Comparison of ENCODE assay signal across 15 cellular contexts in the genomic region with DNA sequence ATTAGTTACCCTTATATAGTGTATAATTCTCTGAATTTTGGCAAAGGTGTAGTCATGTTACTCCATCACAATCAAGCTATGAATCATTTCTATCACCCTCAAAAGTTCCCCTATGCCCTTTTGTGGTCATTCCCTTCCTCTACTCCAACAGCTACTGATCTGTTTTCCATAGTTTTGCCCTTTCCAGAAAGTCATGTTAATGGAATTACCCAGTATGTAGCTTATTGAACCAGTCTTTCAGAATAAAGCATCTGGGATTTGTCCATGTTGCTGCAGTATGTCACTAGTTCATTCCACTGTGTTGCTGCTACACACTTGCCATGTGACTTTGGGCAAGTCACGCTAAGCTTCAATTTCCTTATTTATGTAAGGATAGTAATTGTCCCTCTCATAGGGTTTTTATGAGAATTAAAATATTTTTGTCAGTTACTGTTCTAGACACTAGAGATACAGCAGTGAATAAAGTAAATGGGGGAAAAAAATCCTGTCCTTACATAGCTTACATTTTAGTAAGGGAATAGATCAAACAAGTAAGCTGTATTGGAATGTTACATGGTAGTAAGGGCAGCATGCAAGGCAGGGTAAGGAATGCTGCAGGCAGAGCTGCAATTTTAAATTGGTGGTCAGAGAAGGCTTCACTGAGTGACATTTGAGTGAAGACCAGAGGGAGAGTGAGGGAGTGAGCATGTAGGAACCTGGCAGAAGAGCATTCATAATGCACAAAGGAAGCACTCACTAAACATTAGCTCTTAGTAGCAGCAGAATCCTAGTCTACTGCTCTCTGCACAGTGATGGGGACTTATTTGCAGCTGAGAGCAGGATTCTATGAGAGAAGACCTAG.
DNase-seq lines count a peak whose midpoint lies in the region; ATAC-seq and TF ChIP-seq lines count a peak whose summit lies in the region.
"Had no signal": no experiment of that assay in that cellular context is flagged by ENCODE, and none has a peak within 500 bp of the region (broad histone marks: within the 10 kb centered on the region; RNA-seq: fewer than 3 reads in every experiment).

No MANE protein-coding gene starts in this region.

- H2AFZ ChIP-seq in IMR-90 (replicated peaks; ENCODE audit: low read length, poor library complexity), result peak overlapping the region; percentile 44
- no peak overlapping the region for H2AFZ ChIP-seq in mesenchymal stem cell (ENCODE audit: low read depth, low read length)
- no peak overlapping the region for H2AFZ ChIP-seq in H9 (ENCODE audit: low read length)

- no peaks in the 10 kb centered on the region for H3K79me2 ChIP-seq in H9 (ENCODE audit: insufficient read depth, low read length)

- no peak for TF ChIP-seq RAD21 in IMR-90 (IDR thresholded peaks at IDR 0.05; ENCODE audit: low read length)

- H3K4me2 ChIP-seq in IMR-90 (ENCODE audit: low read depth, low read length) (peak overlapping the region; percentile 43), mesenchymal stem cell (ENCODE audit: low read length, poor library complexity, severe bottlenecking) (no peak overlapping the region), H9 (ENCODE audit: insufficient read depth, insufficient read length, low read length) (no peak overlapping the region)
- H3K4me2 ChIP-seq: BLaER1 treated with 17β-estradiol and CSF1 and Interleukin-3, amounts not matched to agents 10 nM and 100 nM had no signal

- no peak overlapping the region for H3K27ac Mint-ChIP-seq in H9
- H3K27ac Mint-ChIP-seq: brain had no signal

- no CpG with 5 or more reads among the region's 1 CpG for WGBS in IMR-90 (ENCODE audit: extremely low coverage in 2 of 2, insufficient read length in 1 of 2), 2 experiments
- no CpG with 5 or more reads among the region's 1 CpG for WGBS in mesenchymal stem cell
- WGBS in H9 (ENCODE audit: extremely low coverage, insufficient read length, low lambda C conversion rate), result no CpG with 5 or more reads among the region's 1 CpG

- H3K4ac ChIP-seq in IMR-90 (ENCODE audit: low read depth, low read length), result peak overlapping the region; percentile 51
- no peak overlapping the region for H3K4ac ChIP-seq in mesenchymal stem cell (ENCODE audit: low read depth in 1 of 2, low read length in 2 of 2)
- H3K4ac ChIP-seq in H9 (ENCODE audit: low read depth, low read length), result no peak overlapping the region

- TF ChIP-seq CTCF in IMR-90 (conservative IDR thresholded peaks at IDR 0.05; ENCODE audit: low read depth, low read length), result no peak
- no peak for TF ChIP-seq CTCF in H9 (conservative IDR thresholded peaks at IDR 0.05)
- TF ChIP-seq CTCF in breast epithelium (IDR thresholded peaks at IDR 0.05), result no peak

- H2BK5ac ChIP-seq in IMR-90 (ENCODE audit: low read depth, low read length, poor library complexity, severe bottlenecking), result peak overlapping the region; percentile 85
- H2BK5ac ChIP-seq in mesenchymal stem cell (ENCODE audit: low read depth, low read length, poor library complexity, severe bottlenecking), result no peak overlapping the region
- H2BK5ac ChIP-seq in H9 (ENCODE audit: insufficient read length, low read length), result no peak overlapping the region

- H2BK20ac ChIP-seq in IMR-90 (ENCODE audit: low read depth, low read length) (peak overlapping the region; percentile 82), H9 (ENCODE audit: low read depth, low read length, poor library complexity, severe bottlenecking) (no peak overlapping the region)

- no peak overlapping the region for H3T11ph ChIP-seq in H9 (ENCODE audit: low read length)

- H3K18ac ChIP-seq in IMR-90 (ENCODE audit: low read depth, low read length), result peak overlapping the region; percentile 71
- no peak overlapping the region for H3K18ac ChIP-seq in mesenchymal stem cell (ENCODE audit: low read depth in 1 of 2, low read length in 2 of 2)
- no peak overlapping the region for H3K18ac ChIP-seq in H9 (ENCODE audit: insufficient read length, low read depth, low read length)

- BruUV-seq in IMR-90 (replicated peaks; lab: Mats Ljungman, UMichigan), result no TSS peak

- H3K4me3 ChIP-seq in IMR-90 (ENCODE audit: insufficient read depth, low read depth, low read length), result no peak overlapping the region
- H3K4me3 ChIP-seq in mesenchymal stem cell (ENCODE audit: insufficient read depth in 1 of 2, low read depth in 1 of 2, low read length in 2 of 2), result no peak overlapping the region
- H3K4me3 ChIP-seq in breast epithelium, result no peak overlapping the region
- H3K4me3 ChIP-seq: BLaER1 treated with 17β-estradiol and CSF1 and Interleukin-3, amounts not matched to agents 10 nM and 100 nM; K562 had no signal

- H3K9me3 Mint-ChIP-seq in H9, result no peaks in the 10 kb centered on the region

- in situ Hi-C loops in IMR-90 (cut with MboI; ENCODE audit: low sequenced_read_pairs), result no loop called here

- POLR2A ChIA-PET in IMR-90 (lab: Charles Lee; ENCODE audit: unreplicated experiment), result interaction anchor here (0.6 kb wide), 1 partner anchor 120 kb away, joined by 15 read pairs; no protein-coding TSS in a partner anchor

- ATAC-seq in IMR-90 (ENCODE audit: low read depth) (peak; percentile 87), HG03378 (IDR thresholded peaks at IDR 0.05; ENCODE audit: unreplicated experiment) (no peak)
- ATAC-seq: K562 had no signal

- H3K14ac ChIP-seq in IMR-90 (replicated peaks; ENCODE audit: low read depth, low read length), result peak overlapping the region; percentile 66
- no peak overlapping the region for H3K14ac ChIP-seq in mesenchymal stem cell (ENCODE audit: low read length in 2 of 2)
- H3K14ac ChIP-seq in H9 (ENCODE audit: insufficient read depth, low read length), result no peak overlapping the region

- peaks cover 12% of the 10 kb centered on the region for H3K9me1 ChIP-seq in IMR-90 (ENCODE audit: insufficient read depth, low read length)

- H2BK15ac ChIP-seq in IMR-90 (ENCODE audit: low read depth, low read length) (peak overlapping the region; percentile 27; the same call in 2 of the 3 replicates), mesenchymal stem cell (ENCODE audit: low read depth, poor library complexity, severe bottlenecking) (no peak overlapping the region), H9 (ENCODE audit: low read depth, low read length) (no peak overlapping the region)

- H3K36me3 ChIP-seq in IMR-90 (ENCODE audit: control insufficient read depth, insufficient read depth, low read length), result no peaks in the 10 kb centered on the region
- H3K36me3 ChIP-seq in mesenchymal stem cell (ENCODE audit: control insufficient read depth in 1 of 2, insufficient read depth in 2 of 2, low read depth in 1 of 2, low read length in 2 of 2), result no peaks in the 10 kb centered on the region
- H3K36me3 ChIP-seq in breast epithelium, result no peaks in the 10 kb centered on the region
- H3K36me3 ChIP-seq: BLaER1 treated with 17β-estradiol and CSF1 and Interleukin-3, amounts not matched to agents 10 nM and 100 nM; WERI-Rb-1 had no signal

- H3K27me3 ChIP-seq in IMR-90 (ENCODE audit: control insufficient read depth, insufficient read depth, low read length), result no peaks in the 10 kb centered on the region
- H3K27me3 ChIP-seq in mesenchymal stem cell (ENCODE audit: control insufficient read depth in 1 of 2, insufficient read depth in 1 of 2, low read length in 2 of 2), result no peaks in the 10 kb centered on the region
- no peaks in the 10 kb centered on the region for H3K27me3 ChIP-seq in H9 (ENCODE audit: insufficient read depth, low read length)
- no peaks in the 10 kb centered on the region for H3K27me3 ChIP-seq in breast epithelium
- H3K27me3 ChIP-seq: BLaER1 treated with 17β-estradiol and CSF1 and Interleukin-3, amounts not matched to agents 10 nM and 100 nM had no signal

- H4K5ac ChIP-seq in IMR-90 (ENCODE audit: low read depth, low read length), result peak overlapping the region; percentile 29; the same call in 1 of the 2 replicates
- no peak overlapping the region for H4K5ac ChIP-seq in H9 (ENCODE audit: insufficient read length, low read depth, low read length)

- TF ChIP-seq POLR2A in IMR-90 (IDR thresholded peaks at IDR 0.05; ENCODE audit: low read depth, low read length) (no peak), breast epithelium (IDR thresholded peaks at IDR 0.05) (no peak)

- peak overlapping the region; percentile 22 to 73; a peak in 2 of 4 replicates for H4K8ac ChIP-seq in IMR-90 (ENCODE audit: low read depth in 2 of 2, low read length in 2 of 2)
- H4K8ac ChIP-seq in mesenchymal stem cell (ENCODE audit: low read length), result no peak overlapping the region
- no peak overlapping the region for H4K8ac ChIP-seq in H9 (replicated peaks; ENCODE audit: insufficient read length, low read depth, low read length)

- dilution Hi-C loops in IMR-90 (cut with HindIII; ENCODE audit: low sequenced_read_pairs, unreplicated experiment), result no loop called here

- peak overlapping the region; percentile 81 for H2BK120ac ChIP-seq in IMR-90 (ENCODE audit: low read depth, low read length)
- no peak overlapping the region for H2BK120ac ChIP-seq in mesenchymal stem cell (ENCODE audit: low read depth, low read length)
- no peak overlapping the region for H2BK120ac ChIP-seq in H9 (ENCODE audit: low read depth, low read length, poor library complexity, severe bottlenecking)

- peaks cover 1 to 2% of the 10 kb centered on the region in 2 experiments for H3K4me1 Mint-ChIP-seq in H9

- H3K4me3 Mint-ChIP-seq in H9, result no peak overlapping the region
- H3K4me3 Mint-ChIP-seq: brain had no signal

- H3K56ac ChIP-seq in IMR-90 (ENCODE audit: extremely low read depth, insufficient read depth, low read length) (peak overlapping the region; percentile 63; the same call in 1 of the 2 replicates), H9 (ENCODE audit: insufficient read length, low read depth, low read length) (no peak overlapping the region)

- H3K9ac ChIP-seq in IMR-90 (ENCODE audit: low read depth, low read length) (0 out of 2 replicates have a peak overlapping the region, but pooled peaks have one; percentile 36), mesenchymal stem cell (ENCODE audit: low read length) (peak overlapping the region; percentile 18), H9 (ENCODE audit: extremely low read depth, insufficient read length, low read length) (no peak overlapping the region)
- H3K9ac ChIP-seq: BLaER1 treated with 17β-estradiol and CSF1 and Interleukin-3, amounts not matched to agents 10 nM and 100 nM had no signal

- H4K91ac ChIP-seq in IMR-90 (ENCODE audit: insufficient read depth, low read depth, low read length), result peak overlapping the region; percentile 47; the same call in 1 of the 2 replicates
- H4K91ac ChIP-seq in mesenchymal stem cell (ENCODE audit: low read length), result no peak overlapping the region
- H4K91ac ChIP-seq in H9 (ENCODE audit: insufficient read length, low read depth, low read length), result no peak overlapping the region

- peaks cover 20% of the 10 kb centered on the region for H3K27me3 Mint-ChIP-seq in H9 (ENCODE audit: low read depth)
- H3K27me3 Mint-ChIP-seq: brain had no signal

- no peaks in the 10 kb centered on the region for H3K36me3 Mint-ChIP-seq in H9 (ENCODE audit: insufficient read depth in 1 of 3, low read depth in 3 of 3)
- H3K36me3 Mint-ChIP-seq: brain had no signal

- H2BK12ac ChIP-seq in mesenchymal stem cell (ENCODE audit: low read length in 2 of 2), result no peak overlapping the region
- H2BK12ac ChIP-seq in H9 (ENCODE audit: insufficient read length, low read depth, low read length), result no peak overlapping the region

- peak; percentile 62 for DNase-seq in AG08395 (ENCODE audit: low spot score)
- peak; percentile 92 for DNase-seq in IMR-90
- DNase-seq in epidermal melanocyte (ENCODE audit: insufficient read length, low spot score), result peak; percentile 46
- DNase-seq in mesenchymal stem cell, result peak; percentile 94
- no peak for DNase-seq in H9
- no peak for DNase-seq in activated naive CD4-positive, alpha-beta T cell treated with anti-CD3 and anti-CD28 coated beads, Interleukin-2, amount 50 U/mL, for 16 hours
- DNase-seq in breast epithelium (ENCODE audit: low spot score in 2 of 2), result no peak
- DNase-seq: NCI-H1694, NCI-H748 treated with DMSO at 0.1 percent for 48 hours, SHP77, WERI-Rb-1 had no signal

- H3K23ac ChIP-seq in IMR-90 (ENCODE audit: low read depth, low read length) (peak overlapping the region; percentile 55; the same call in 1 of the 2 replicates), mesenchymal stem cell (ENCODE audit: low read length in 2 of 2) (no peak overlapping the region), H9 (ENCODE audit: insufficient read length, low read depth, low read length) (no peak overlapping the region)

- CTCF ChIA-PET in IMR-90 (lab: Yijun Ruan, JAX), result interaction anchor here (0.6 to 1.7 kb wide), 4 partner anchors 65 to 130 kb away, joined by 3 to 4 read pairs (median 3); no protein-coding TSS in a partner anchor

- H3K27ac ChIP-seq in IMR-90 (ENCODE audit: insufficient read depth, low read length), result peak overlapping the region; percentile 60; the same call in 1 of the 2 replicates
- peak overlapping the region; percentile 60 for H3K27ac ChIP-seq in mesenchymal stem cell (ENCODE audit: low read length, poor library complexity, severe bottlenecking)
- no peak overlapping the region for H3K27ac ChIP-seq in H9 (ENCODE audit: insufficient read length, low read depth, low read length)
- H3K27ac ChIP-seq in breast epithelium, result no peak overlapping the region
- H3K27ac ChIP-seq: BLaER1 treated with 17β-estradiol and CSF1 and Interleukin-3, amounts not matched to agents 10 nM and 100 nM; WERI-Rb-1 had no signal

- H4K20me1 ChIP-seq in IMR-90 (ENCODE audit: insufficient read depth, low read length), result no peaks in the 10 kb centered on the region; the same call in 1 of the 2 replicates
- no peaks in the 10 kb centered on the region for H4K20me1 ChIP-seq in H9 (ENCODE audit: control insufficient read depth, insufficient read depth, insufficient read length)
- H4K20me1 ChIP-seq: BLaER1 treated with 17β-estradiol and CSF1 and Interleukin-3, amounts not matched to agents 10 nM and 100 nM had no signal

- H3K4me1 ChIP-seq in IMR-90 (ENCODE audit: control insufficient read depth, insufficient read depth, low read length), result peaks cover 8% of the 10 kb centered on the region
- H3K4me1 ChIP-seq in mesenchymal stem cell (ENCODE audit: control insufficient read depth, insufficient read depth, low read depth, low read length), result peaks cover 1% of the 10 kb centered on the region
- H3K4me1 ChIP-seq in H9 (ENCODE audit: insufficient read depth, low read length), result no peaks in the 10 kb centered on the region
- peaks cover 0 to 1% of the 10 kb centered on the region in 2 donors for H3K4me1 ChIP-seq in breast epithelium

- H2AK5ac ChIP-seq in IMR-90 (ENCODE audit: low read depth, low read length) (peak overlapping the region; percentile 56; the same call in 1 of the 2 replicates), mesenchymal stem cell (ENCODE audit: low read length, severe bottlenecking) (no peak overlapping the region), H9 (ENCODE audit: insufficient read length, low read length) (no peak overlapping the region)

- no peaks in the 10 kb centered on the region for H3K9me3 ChIP-seq in IMR-90 (ENCODE audit: control insufficient read depth, insufficient read depth, low read length)
- no peaks in the 10 kb centered on the region for H3K9me3 ChIP-seq in mesenchymal stem cell (ENCODE audit: control insufficient read depth, low read length)
- no peaks in the 10 kb centered on the region for H3K9me3 ChIP-seq in H9 (ENCODE audit: control insufficient read depth, low read depth, low read length)
- no peaks in the 10 kb centered on the region for H3K9me3 ChIP-seq in breast epithelium
- H3K9me3 ChIP-seq: BLaER1 treated with 17β-estradiol and CSF1 and Interleukin-3, amounts not matched to agents 10 nM and 100 nM had no signal

- H3K79me1 ChIP-seq in IMR-90 (ENCODE audit: low read depth in 1 of 2, low read length in 2 of 2) (peaks cover 0 to under 1% of the 10 kb centered on the region in 2 experiments; a peak in 1 of 4 replicates), mesenchymal stem cell (replicated peaks; ENCODE audit: low read length, poor library complexity, severe bottlenecking) (peaks cover 1% of the 10 kb centered on the region), H9 (ENCODE audit: insufficient read depth, low read depth, low read length, poor library complexity, severe bottlenecking) (no peaks in the 10 kb centered on the region)

- H2AK9ac ChIP-seq in IMR-90 (replicated peaks; ENCODE audit: low read depth, low read length, poor library complexity), result no peak overlapping the region

- intact Hi-C loops in IMR-90 (cut with micrococcal nuclease), result loop anchor here (10.0 kb wide), 1 partner anchor 232 kb away; no protein-coding TSS in a partner anchor
- intact Hi-C loops in breast epithelium (cut with DNase I; ENCODE audit: low total_unique reads), result no loop called here

- H3K23me2 ChIP-seq in H9 (ENCODE audit: insufficient read length, low read depth, low read length, poor library complexity, severe bottlenecking), result no peaks in the 10 kb centered on the region

Comparison
In these comparisons a context has a peak if more than half of its experiments do, and no peak if none do; other contexts are left out.
1. DNase-seq: peak in AG08395 (single experiment), IMR-90 (single experiment), epidermal melanocyte (single experiment) and mesenchymal stem cell (single experiment); none in H9 (single experiment), activated naive CD4-positive, alpha-beta T cell treated with anti-CD3 and anti-CD28 coated beads, Interleukin-2, amount 50 U/mL, for 16 hours (single experiment) and breast epithelium (0 of 2).
2. H3K27ac ChIP-seq: peak in IMR-90 (single experiment) and mesenchymal stem cell (single experiment); none in H9 (single experiment) and breast epithelium (0 of 2).
3. H4K8ac ChIP-seq: peak in IMR-90 (2 of 2); none in mesenchymal stem cell (single experiment) and H9 (single experiment).